In the genomic region with DNA sequence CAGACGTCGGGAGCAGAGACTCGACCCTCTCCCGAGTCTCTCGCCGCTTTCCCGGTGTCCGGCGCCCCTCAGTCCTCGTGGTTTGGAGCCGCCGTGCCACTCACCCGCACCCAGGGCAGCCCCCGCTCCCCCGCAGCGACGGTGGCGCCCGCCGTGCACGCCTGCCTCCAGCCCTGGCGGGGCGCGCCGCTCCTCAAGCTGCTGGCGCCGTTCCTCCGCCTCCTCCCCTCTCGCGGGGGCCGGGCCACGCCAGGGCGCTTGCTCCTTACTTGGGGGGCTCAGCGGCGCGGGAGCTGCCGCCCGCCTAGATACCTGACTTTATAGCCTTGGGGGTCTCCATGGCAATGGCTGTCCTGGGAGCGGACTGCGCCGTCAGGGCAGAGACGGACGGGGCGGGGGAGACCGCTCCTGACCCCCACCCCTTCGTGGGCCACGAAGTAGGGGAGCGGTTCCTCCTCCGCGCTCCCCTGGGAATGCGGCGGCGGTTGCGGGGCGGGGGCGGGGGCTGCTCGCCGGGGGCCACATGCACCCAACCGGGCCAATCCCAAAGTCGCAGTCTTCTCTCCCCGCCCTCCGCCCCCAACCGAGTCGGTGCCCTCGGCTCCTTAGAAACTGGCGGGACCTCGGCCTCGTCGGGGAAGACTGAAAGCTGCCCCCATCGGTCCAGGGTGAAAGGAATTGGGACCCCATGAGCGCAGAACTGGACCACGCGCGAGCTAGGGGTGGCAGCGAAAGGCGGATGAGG, we compare ENCODE assay signal across 8 cellular contexts. TPM values are rescaled to one million over a fixed set of nuclear protein-coding genes. Genes with fewer than 3 reads are reported as not detected.
DNase-seq lines count a peak whose midpoint lies in the region; ATAC-seq lines count a peak whose summit lies in the region.

A gene with protein sequence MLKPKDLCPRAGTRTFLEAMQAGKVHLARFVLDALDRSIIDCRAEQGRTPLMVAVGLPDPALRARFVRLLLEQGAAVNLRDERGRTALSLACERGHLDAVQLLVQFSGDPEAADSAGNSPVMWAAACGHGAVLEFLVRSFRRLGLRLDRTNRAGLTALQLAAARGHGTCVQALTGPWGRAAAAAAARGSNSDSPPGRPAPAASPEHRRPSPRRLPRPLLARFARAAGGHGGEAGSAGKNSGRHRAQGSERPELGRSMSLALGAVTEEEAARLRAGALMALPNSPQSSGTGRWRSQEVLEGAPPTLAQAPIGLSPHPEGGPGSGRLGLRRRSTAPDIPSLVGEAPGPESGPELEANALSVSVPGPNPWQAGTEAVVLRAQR (minus strand): TSS at position 195 of the 745 bp plus-strand sequence. CDS start 478 bp downstream, outside the sequence.

- peaks cover 40% of the 10 kb centered on the region for H3K27me3 Mint-ChIP-seq in activated naive CD8-positive, alpha-beta T cell treated with anti-CD3 and anti-CD28 coated beads for 36 hours

- H3K4me1 Mint-ChIP-seq in activated naive CD8-positive, alpha-beta T cell treated with anti-CD3 and anti-CD28 coated beads for 36 hours = peaks cover 8% of the 10 kb centered on the region

- no peak within 1 kb of the TSS for H3K27ac ChIP-seq in iPS-18a (ENCODE audit: low read length)

- no peak for ATAC-seq in HG02981 (IDR thresholded peaks at IDR 0.05; ENCODE audit: unreplicated experiment)

- H3K27me3 ChIP-seq in NT2/D1 (ENCODE audit: insufficient read depth, insufficient read length) (peaks cover 35% of the 10 kb centered on the region), iPS-18a (ENCODE audit: control insufficient read depth, insufficient read depth, low read length) (peaks cover 82% of the 10 kb centered on the region)

- H3K9ac ChIP-seq in NT2/D1 (ENCODE audit: insufficient read length, low read depth) (peak within 1 kb of the TSS; percentile 83), iPS-18a (ENCODE audit: low read length) (no peak within 1 kb of the TSS)

- H3K9me3 Mint-ChIP-seq in activated naive CD8-positive, alpha-beta T cell treated with anti-CD3 and anti-CD28 coated beads for 36 hours = no peaks in the 10 kb centered on the region

- H3K4me1 ChIP-seq in NT2/D1 (ENCODE audit: insufficient read depth, insufficient read length) (peaks cover 19% of the 10 kb centered on the region), iPS-18a (ENCODE audit: control insufficient read depth, low read depth, low read length) (peaks cover 20% of the 10 kb centered on the region)

- no peaks in the 10 kb centered on the region for H3K36me3 Mint-ChIP-seq in activated naive CD8-positive, alpha-beta T cell treated with anti-CD3 and anti-CD28 coated beads for 36 hours

- H3K36me3 ChIP-seq in NT2/D1 (ENCODE audit: insufficient read depth, insufficient read length, low read length) (peaks cover under 1% of the 10 kb centered on the region), iPS-18a (ENCODE audit: control insufficient read depth, low read depth, low read length) (no peaks in the 10 kb centered on the region)

- H3K9me3 ChIP-seq in NT2/D1 (ENCODE audit: insufficient read depth, low read length) (no peaks in the 10 kb centered on the region), iPS-18a (ENCODE audit: control insufficient read depth, low read depth, low read length) (no peaks in the 10 kb centered on the region)

- H3K27ac Mint-ChIP-seq in activated naive CD8-positive, alpha-beta T cell treated with anti-CD3 and anti-CD28 coated beads for 36 hours = no peak within 1 kb of the TSS

- DNase-seq in NCI-H1417 (lab: John Stamatoyannopoulos, UW) (peak in 2 of 3 experiments; percentile 60 to 65), NCI-H1417 treated with DMSO at 0.1 percent for 48 hours (lab: John Stamatoyannopoulos, UW) (no peak), NT2/D1 (ENCODE audit: low read depth, low spot score) (no peak), amniotic stem cell (lab: John Stamatoyannopoulos, UW) (no peak)
- peak; percentile 53 for DNase-seq in activated naive CD8-positive, alpha-beta T cell treated with anti-CD3 and anti-CD28 coated beads for 36 hours
- peak; percentile 20 for DNase-seq in stimulated activated CD8-positive, alpha-beta memory T cell treated with anti-CD3 and anti-CD28 coated beads, Interleukin-12 subunit alpha, Interleukin-12 subunit beta, amount 100 ng/mL, for 4 hours (ENCODE audit: low read depth)

- peak within 1 kb of the TSS; percentile 63 for H3K4me3 Mint-ChIP-seq in activated naive CD8-positive, alpha-beta T cell treated with anti-CD3 and anti-CD28 coated beads for 36 hours

- H3K4me3 ChIP-seq in NT2/D1 (ENCODE audit: insufficient read length, low read depth) = peak within 1 kb of the TSS; percentile 67
- H3K4me3 ChIP-seq in iPS-18a (ENCODE audit: low read length) = peak within 1 kb of the TSS; percentile 46

RNA-seq across cellular contexts. Expression of the gene that starts here (rescaled TPM):
- not detected for total RNA-seq in activated naive CD8-positive, alpha-beta T cell treated with anti-CD3 and anti-CD28 coated beads for 36 hours

Comparison
In these comparisons a context has a peak if more than half of its experiments do, and no peak if none do; other contexts are left out.
1. DNase-seq: peak in NCI-H1417 (2 of 3) and stimulated activated CD8-positive, alpha-beta memory T cell treated with anti-CD3 and anti-CD28 coated beads, Interleukin-12 subunit alpha, Interleukin-12 subunit beta, amount 100 ng/mL, for 4 hours (single experiment); none in NCI-H1417 treated with DMSO at 0.1 percent for 48 hours (single experiment), NT2/D1 (single experiment) and amniotic stem cell (single experiment).
2. Peak in DNase-seq in activated naive CD8-positive, alpha-beta T cell treated with anti-CD3 and anti-CD28 coated beads for 36 hours; RNA of the gene not detected or under 1 TPM.